17 cellular contexts compared by ENCODE assay signal in genomic region chr10:15651175-15651574, GRCh38.
DNase-seq lines count a peak whose midpoint lies in the region; ATAC-seq and TF ChIP-seq lines count a peak whose summit lies in the region.
"Had no signal": no experiment of that assay in that cellular context is flagged by ENCODE, and none has a peak within 500 bp of the region (broad histone marks: within the 10 kb centered on the region; RNA-seq: fewer than 3 reads in every experiment).

No MANE protein-coding gene starts in this region.

- no peak overlapping the region for H2BK5ac ChIP-seq in mesendoderm (ENCODE audit: low read length)

- H3K27ac Mint-ChIP-seq in progenitor cell of endocrine pancreas = peak overlapping the region; percentile 49
- H3K27ac Mint-ChIP-seq: CD14-positive monocyte; CD8-positive, alpha-beta T cell; H9; HFFc6 had no signal

- H3K9ac ChIP-seq in SK-N-SH = no peak overlapping the region
- no peak overlapping the region for H3K9ac ChIP-seq in fibroblast of lung (ENCODE audit: insufficient read depth, low read length)
- no peak overlapping the region for H3K9ac ChIP-seq in mesendoderm (ENCODE audit: low read length)

- H4K20me1 ChIP-seq in SK-N-SH (ENCODE audit: insufficient read depth) (no peaks in the 10 kb centered on the region), fibroblast of lung (ENCODE audit: control insufficient read depth, extremely low read depth, insufficient read depth, low read length) (no peaks in the 10 kb centered on the region)

- DNase-seq in SK-N-SH (no peak), fibroblast of lung (ENCODE audit: low read depth in 2 of 2) (peak in 1 of 2 donors; percentile 3), progenitor cell of endocrine pancreas (ENCODE audit: low spot score, unreplicated experiment) (no peak), mesendoderm (no peak), glomerular visceral epithelial cell (ENCODE audit: extremely low spot score) (no peak)
- DNase-seq: CD8-positive, alpha-beta T cell; COR-L47; DMS153; DMS79 treated with DMSO at 0.1 percent for 48 hours; EL; GOT3; H9; HFFc6 had no signal

- H3K9me3 ChIP-seq in SK-N-SH (no peaks in the 10 kb centered on the region), fibroblast of lung (ENCODE audit: control insufficient read depth, insufficient read depth, low read depth, low read length) (no peaks in the 10 kb centered on the region)

- H3K27ac ChIP-seq in SK-N-SH (ENCODE audit: low read depth in 2 of 2, low read length in 1 of 2) (no peak overlapping the region), fibroblast of lung (ENCODE audit: insufficient read depth, low read length) (no peak overlapping the region), mesendoderm (ENCODE audit: low read depth, low read length) (no peak overlapping the region)
- H3K27ac ChIP-seq: 22Rv1 had no signal

- H3K27me3 ChIP-seq in SK-N-SH (ENCODE audit: insufficient read depth) = no peaks in the 10 kb centered on the region
- no peaks in the 10 kb centered on the region for H3K27me3 ChIP-seq in fibroblast of lung (ENCODE audit: control insufficient read depth, insufficient read depth, low read length)
- no peaks in the 10 kb centered on the region for H3K27me3 ChIP-seq in mesendoderm (ENCODE audit: insufficient read depth, low read length, poor library complexity)

- no peak overlapping the region for H3K4me3 ChIP-seq in SK-N-SH (ENCODE audit: low read depth in 2 of 2, low read length in 1 of 2)
- H3K4me3 ChIP-seq in fibroblast of lung (replicated peaks in 1 of 4; ENCODE audit: control extremely low read depth in 1 of 4, insufficient read depth in 1 of 4, low read depth in 3 of 4, low read length in 4 of 4) = peak overlapping the region in 3 of 4 experiments; percentile 33 to 36 (median 34)
- no peak overlapping the region for H3K4me3 ChIP-seq in mesendoderm (ENCODE audit: low read length)

- no peak for ATAC-seq in SK-N-SH treated with all-trans-retinoic acid at 6 μM for 48 hours
- no peak for ATAC-seq in GM19452 (IDR thresholded peaks at IDR 0.05; ENCODE audit: unreplicated experiment)
- ATAC-seq: CD8-positive, alpha-beta T cell had no signal

- no peaks in the 10 kb centered on the region for H3K36me3 Mint-ChIP-seq in progenitor cell of endocrine pancreas (ENCODE audit: insufficient read depth)
- H3K36me3 Mint-ChIP-seq: CD14-positive monocyte; CD8-positive, alpha-beta T cell had no signal

- H3F3A ChIP-seq in SK-N-SH (replicated peaks; ENCODE audit: insufficient read depth) = no peaks in the 10 kb centered on the region

- no peak overlapping the region for H2AFZ ChIP-seq in SK-N-SH (ENCODE audit: low read depth)
- H2AFZ ChIP-seq in fibroblast of lung (ENCODE audit: low read length) = peak overlapping the region; percentile 39

- no peak overlapping the region for H2BK120ac ChIP-seq in mesendoderm (ENCODE audit: low read depth, low read length)

- no peak overlapping the region for H3K4ac ChIP-seq in mesendoderm (ENCODE audit: low read depth, low read length)

- no peak for TF ChIP-seq EP300 in SK-N-SH (IDR thresholded peaks at IDR 0.05; ENCODE audit: borderline replicate concordance in 1 of 2, low read depth in 1 of 2, low read length in 1 of 2)

- H3K4me1 ChIP-seq in SK-N-SH (ENCODE audit: control insufficient read depth in 1 of 2, insufficient read depth in 2 of 2, low read depth in 1 of 2, low read length in 1 of 2) (no peaks in the 10 kb centered on the region), fibroblast of lung (ENCODE audit: control insufficient read depth, extremely low read depth, insufficient read depth, low read length) (no peaks in the 10 kb centered on the region), mesendoderm (ENCODE audit: control insufficient read depth, low read depth, low read length) (no peaks in the 10 kb centered on the region)

- no peak overlapping the region for H4K8ac ChIP-seq in mesendoderm (ENCODE audit: low read depth, low read length)

- no peak overlapping the region for H3K4me3 Mint-ChIP-seq in progenitor cell of endocrine pancreas (ENCODE audit: low read depth)
- H3K4me3 Mint-ChIP-seq: CD14-positive monocyte; CD8-positive, alpha-beta T cell; H9; HFFc6 had no signal

- no peak for TF ChIP-seq CTCF in SK-N-SH (IDR thresholded peaks at IDR 0.05)
- no peak for TF ChIP-seq CTCF in fibroblast of lung (conservative IDR thresholded peaks at IDR 0.05 in 1 of 2, IDR thresholded peaks at IDR 0.05 in 1 of 2; ENCODE audit: low read depth in 1 of 2, low read length in 2 of 2)
- no peak for TF ChIP-seq CTCF in progenitor cell of endocrine pancreas (IDR thresholded peaks at IDR 0.05; ENCODE audit: unreplicated experiment)

- no peak overlapping the region for H3K18ac ChIP-seq in mesendoderm (ENCODE audit: low read length)

- no peaks in the 10 kb centered on the region for H3K9me3 Mint-ChIP-seq in progenitor cell of endocrine pancreas (ENCODE audit: low read depth)
- H3K9me3 Mint-ChIP-seq: CD14-positive monocyte; CD8-positive, alpha-beta T cell; H9; HFFc6 had no signal

- H3K56ac ChIP-seq in mesendoderm (ENCODE audit: low read length) = no peak overlapping the region

- no peaks in the 10 kb centered on the region for H3K9me2 ChIP-seq in SK-N-SH

- 10% methylated on average over 6 of the region's 6 CpGs for WGBS in SK-N-SH (ENCODE audit: low lambda C conversion rate)
- WGBS in mesendoderm (ENCODE audit: extremely low coverage, insufficient coverage, low lambda C conversion rate) = no CpG with 5 or more reads among the region's 6 CpGs

- H3K79me2 ChIP-seq in SK-N-SH (ENCODE audit: insufficient read depth) (no peaks in the 10 kb centered on the region), fibroblast of lung (ENCODE audit: control insufficient read depth, insufficient read depth, low read length) (no peaks in the 10 kb centered on the region), mesendoderm (ENCODE audit: control insufficient read depth, insufficient read depth, low read length) (no peaks in the 10 kb centered on the region)

- no peak overlapping the region for H4K5ac ChIP-seq in mesendoderm (ENCODE audit: low read length)

- H3K4me2 ChIP-seq in SK-N-SH (0 out of 2 replicates have a peak overlapping the region, but pooled peaks have one; percentile 14), fibroblast of lung (ENCODE audit: extremely low read depth, insufficient read depth, low read length) (peak overlapping the region; percentile 57), mesendoderm (ENCODE audit: low read length) (no peak overlapping the region)

- no peaks in the 10 kb centered on the region for H3K27me3 Mint-ChIP-seq in progenitor cell of endocrine pancreas

- H3K36me3 ChIP-seq in SK-N-SH (replicated peaks in 1 of 2; ENCODE audit: control insufficient read depth in 1 of 2, insufficient read depth in 2 of 2, low read length in 1 of 2) = no peaks in the 10 kb centered on the region
- H3K36me3 ChIP-seq in fibroblast of lung (ENCODE audit: control insufficient read depth, insufficient read depth, low read length) = no peaks in the 10 kb centered on the region
- no peaks in the 10 kb centered on the region for H3K36me3 ChIP-seq in mesendoderm (ENCODE audit: control insufficient read depth, insufficient read depth, low read length)

- no peak for TF ChIP-seq RAD21 in SK-N-SH (IDR thresholded peaks at IDR 0.05; ENCODE audit: low read length)

- no peak overlapping the region for H3K23ac ChIP-seq in mesendoderm (ENCODE audit: low read length)

- peaks cover 7% of the 10 kb centered on the region for H3K4me1 Mint-ChIP-seq in progenitor cell of endocrine pancreas (ENCODE audit: low read depth)
- H3K4me1 Mint-ChIP-seq: CD14-positive monocyte had no signal

- CTCF ChIA-PET in SK-N-SH (lab: Yijun Ruan, JAX) = interaction anchor here (0.8 to 1.1 kb wide), 2 partner anchors 41 to 66 kb away, joined by 3 to 5 read pairs; no protein-coding TSS in a partner anchor

- POLR2A ChIA-PET in SK-N-SH (lab: Yijun Ruan, JAX) = no interaction called here

- H2AK5ac ChIP-seq in mesendoderm (ENCODE audit: low read length) = no peak overlapping the region

- no peaks in the 10 kb centered on the region for H3K79me1 ChIP-seq in mesendoderm (ENCODE audit: low read length)

- H2BK15ac ChIP-seq in mesendoderm (replicated peaks; ENCODE audit: low read depth) = no peak overlapping the region

TF ChIP-seq in SK-N-SH, 30 proteins besides CTCF, POLR2A, EP300 and RAD21 (continues in another document):
- TF ChIP-seq RFX5 (IDR thresholded peaks at IDR 0.05; ENCODE audit: low read length) (no peak), NFIC (IDR thresholded peaks at IDR 0.05; ENCODE audit: borderline replicate concordance) (no peak), SMC3 (IDR thresholded peaks at IDR 0.05; ENCODE audit: low read depth, low read length) (no peak), YY1 (IDR thresholded peaks at IDR 0.05; ENCODE audit: low read depth) (no peak), RCOR1 (IDR thresholded peaks at IDR 0.05; ENCODE audit: low read length) (no peak), FOXJ3 (CRISPR knock-in tag; IDR thresholded peaks at IDR 0.05) (no peak), TEAD4 (IDR thresholded peaks at IDR 0.05; ENCODE audit: borderline replicate concordance, insufficient read depth) (no peak), EZH2phosphoT487 (IDR thresholded peaks at IDR 0.05; ENCODE audit: borderline replicate concordance, low read depth) (no peak)

TF ChIP-seq in SK-N-SH treated with all-trans-retinoic acid at 6 μM for 48 hours, 23 proteins besides CTCF, POLR2A, EP300 and RAD21 (continues in another document):
- TF ChIP-seq TSHZ2 (CRISPR knock-in tag; IDR thresholded peaks at IDR 0.05) = no peak
- TF ChIP-seq PPARA (CRISPR knock-in tag; IDR thresholded peaks at IDR 0.05; ENCODE audit: borderline replicate concordance) = no peak

Comparison
In these comparisons a context has a peak if more than half of its experiments do, and no peak if none do; other contexts are left out.
1. H3K4me3 ChIP-seq: peak in fibroblast of lung (3 of 4); none in SK-N-SH (0 of 2) and mesendoderm (single experiment).